In genomic region chr4:6890358-6890757, GRCh38 we compare ENCODE assay signal across 2 cellular contexts.
TF ChIP-seq lines count a peak whose summit lies in the region.

No MANE protein-coding gene starts in this region.

TF ChIP-seq in A549, 52 proteins besides CTCF, POLR2A, EP300 and RAD21 (continued from another document):
- TF ChIP-seq CBX8 (IDR thresholded peaks at IDR 0.05) = no peak
- TF ChIP-seq HEYL (CRISPR knock-in tag; IDR thresholded peaks at IDR 0.05) = no peak
- no peak for TF ChIP-seq CHD4 (IDR thresholded peaks at IDR 0.05; ENCODE audit: borderline replicate concordance)
- no peak for TF ChIP-seq RARB (CRISPR knock-in tag; IDR thresholded peaks at IDR 0.05)
- TF ChIP-seq, protein P1, sequence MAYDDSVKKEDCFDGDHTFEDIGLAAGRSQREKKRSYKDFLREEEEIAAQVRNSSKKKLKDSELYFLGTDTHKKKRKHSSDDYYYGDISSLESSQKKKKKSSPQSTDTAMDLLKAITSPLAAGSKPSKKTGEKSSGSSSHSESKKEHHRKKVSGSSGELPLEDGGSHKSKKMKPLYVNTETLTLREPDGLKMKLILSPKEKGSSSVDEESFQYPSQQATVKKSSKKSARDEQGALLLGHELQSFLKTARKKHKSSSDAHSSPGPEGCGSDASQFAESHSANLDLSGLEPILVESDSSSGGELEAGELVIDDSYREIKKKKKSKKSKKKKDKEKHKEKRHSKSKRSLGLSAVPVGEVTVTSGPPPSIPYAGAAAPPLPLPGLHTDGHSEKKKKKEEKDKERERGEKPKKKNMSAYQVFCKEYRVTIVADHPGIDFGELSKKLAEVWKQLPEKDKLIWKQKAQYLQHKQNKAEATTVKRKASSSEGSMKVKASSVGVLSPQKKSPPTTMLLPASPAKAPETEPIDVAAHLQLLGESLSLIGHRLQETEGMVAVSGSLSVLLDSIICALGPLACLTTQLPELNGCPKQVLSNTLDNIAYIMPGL (CRISPR knock-in tag; IDR thresholded peaks at IDR 0.05; ENCODE audit: borderline replicate concordance) = no peak
- TF ChIP-seq SMC3 (IDR thresholded peaks at IDR 0.05) = no peak
- TF ChIP-seq MYC (IDR thresholded peaks at IDR 0.05; ENCODE audit: borderline replicate concordance, low read length) = no peak
- no peak for TF ChIP-seq EHF (CRISPR knock-in tag; IDR thresholded peaks at IDR 0.05)
- TF ChIP-seq MAFK (IDR thresholded peaks at IDR 0.05; ENCODE audit: partially characterized antibody) = no peak
- TF ChIP-seq ATOH8 (CRISPR knock-in tag; IDR thresholded peaks at IDR 0.05; ENCODE audit: low read depth) = no peak
- no peak for TF ChIP-seq EHMT2 (IDR thresholded peaks at IDR 0.05; ENCODE audit: low read depth)
- TF ChIP-seq, protein P2, sequence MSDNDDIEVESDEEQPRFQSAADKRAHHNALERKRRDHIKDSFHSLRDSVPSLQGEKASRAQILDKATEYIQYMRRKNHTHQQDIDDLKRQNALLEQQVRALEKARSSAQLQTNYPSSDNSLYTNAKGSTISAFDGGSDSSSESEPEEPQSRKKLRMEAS (IDR thresholded peaks at IDR 0.05) = no peak
- TF ChIP-seq, protein P3, sequence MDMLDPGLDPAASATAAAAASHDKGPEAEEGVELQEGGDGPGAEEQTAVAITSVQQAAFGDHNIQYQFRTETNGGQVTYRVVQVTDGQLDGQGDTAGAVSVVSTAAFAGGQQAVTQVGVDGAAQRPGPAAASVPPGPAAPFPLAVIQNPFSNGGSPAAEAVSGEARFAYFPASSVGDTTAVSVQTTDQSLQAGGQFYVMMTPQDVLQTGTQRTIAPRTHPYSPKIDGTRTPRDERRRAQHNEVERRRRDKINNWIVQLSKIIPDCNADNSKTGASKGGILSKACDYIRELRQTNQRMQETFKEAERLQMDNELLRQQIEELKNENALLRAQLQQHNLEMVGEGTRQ (IDR thresholded peaks at IDR 0.05) = no peak
- TF ChIP-seq SREBF2 (IDR thresholded peaks at IDR 0.05) = no peak

TF ChIP-seq in K562, 482 proteins besides CTCF, POLR2A, EP300 and RAD21 (continued from another document):
- no peak for TF ChIP-seq NEUROD1 (IDR thresholded peaks at IDR 0.05; ENCODE audit: borderline replicate concordance, low read depth, low read length, partially characterized antibody)
- TF ChIP-seq KLF6 (CRISPR knock-in tag; IDR thresholded peaks at IDR 0.05; ENCODE audit: borderline replicate concordance) = no peak
- TF ChIP-seq CBX1 (IDR thresholded peaks at IDR 0.05; ENCODE audit: low read depth) = 0 out of 2 replicates have a peak, but pooled peaks have one; percentile 53
- TF ChIP-seq ZNF316 (IDR thresholded peaks at IDR 0.05) = peak; percentile 6; the same call in 1 of the 2 replicates
TF ChIP-seq in K562: peak in this region for 4.
